In genomic region chr16:50254072-50254471, GRCh38 we compare ENCODE assay signal across 1 cellular context.
A peak's percentile ranks its signal among the peaks of the same experiment; 100 is the strongest.
TF ChIP-seq lines count a peak whose summit lies in the region.

No MANE protein-coding gene starts in this region.

TF ChIP-seq in K562, 482 proteins besides CTCF, POLR2A, EP300 and RAD21 (continued from another document and continues in another):
- TF ChIP-seq TAF15 (IDR thresholded peaks at IDR 0.05; ENCODE audit: low read depth, low read length): no peak
- TF ChIP-seq, protein P1, sequence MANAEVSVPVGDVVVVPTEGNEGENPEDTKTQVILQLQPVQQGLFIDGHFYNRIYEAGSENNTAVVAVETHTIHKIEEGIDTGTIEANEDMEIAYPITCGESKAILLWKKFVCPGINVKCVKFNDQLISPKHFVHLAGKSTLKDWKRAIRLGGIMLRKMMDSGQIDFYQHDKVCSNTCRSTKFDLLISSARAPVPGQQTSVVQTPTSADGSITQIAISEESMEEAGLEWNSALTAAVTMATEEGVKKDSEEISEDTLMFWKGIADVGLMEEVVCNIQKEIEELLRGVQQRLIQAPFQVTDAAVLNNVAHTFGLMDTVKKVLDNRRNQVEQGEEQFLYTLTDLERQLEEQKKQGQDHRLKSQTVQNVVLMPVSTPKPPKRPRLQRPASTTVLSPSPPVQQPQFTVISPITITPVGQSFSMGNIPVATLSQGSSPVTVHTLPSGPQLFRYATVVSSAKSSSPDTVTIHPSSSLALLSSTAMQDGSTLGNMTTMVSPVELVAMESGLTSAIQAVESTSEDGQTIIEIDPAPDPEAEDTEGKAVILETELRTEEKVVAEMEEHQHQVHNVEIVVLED (CRISPR knock-in tag; IDR thresholded peaks at IDR 0.05): 0 out of 2 replicates have a peak, but pooled peaks have one; percentile 7
- peak; percentile 62 for TF ChIP-seq CXXC5 (CRISPR knock-in tag; IDR thresholded peaks at IDR 0.05)
- TF ChIP-seq HEY1 (CRISPR knock-in tag; IDR thresholded peaks at IDR 0.05; ENCODE audit: borderline replicate concordance): no peak
- TF ChIP-seq MTA3 (IDR thresholded peaks at IDR 0.05; ENCODE audit: borderline replicate concordance): peak; percentile 43; the same call in 1 of the 2 replicates
- TF ChIP-seq, protein P2, sequence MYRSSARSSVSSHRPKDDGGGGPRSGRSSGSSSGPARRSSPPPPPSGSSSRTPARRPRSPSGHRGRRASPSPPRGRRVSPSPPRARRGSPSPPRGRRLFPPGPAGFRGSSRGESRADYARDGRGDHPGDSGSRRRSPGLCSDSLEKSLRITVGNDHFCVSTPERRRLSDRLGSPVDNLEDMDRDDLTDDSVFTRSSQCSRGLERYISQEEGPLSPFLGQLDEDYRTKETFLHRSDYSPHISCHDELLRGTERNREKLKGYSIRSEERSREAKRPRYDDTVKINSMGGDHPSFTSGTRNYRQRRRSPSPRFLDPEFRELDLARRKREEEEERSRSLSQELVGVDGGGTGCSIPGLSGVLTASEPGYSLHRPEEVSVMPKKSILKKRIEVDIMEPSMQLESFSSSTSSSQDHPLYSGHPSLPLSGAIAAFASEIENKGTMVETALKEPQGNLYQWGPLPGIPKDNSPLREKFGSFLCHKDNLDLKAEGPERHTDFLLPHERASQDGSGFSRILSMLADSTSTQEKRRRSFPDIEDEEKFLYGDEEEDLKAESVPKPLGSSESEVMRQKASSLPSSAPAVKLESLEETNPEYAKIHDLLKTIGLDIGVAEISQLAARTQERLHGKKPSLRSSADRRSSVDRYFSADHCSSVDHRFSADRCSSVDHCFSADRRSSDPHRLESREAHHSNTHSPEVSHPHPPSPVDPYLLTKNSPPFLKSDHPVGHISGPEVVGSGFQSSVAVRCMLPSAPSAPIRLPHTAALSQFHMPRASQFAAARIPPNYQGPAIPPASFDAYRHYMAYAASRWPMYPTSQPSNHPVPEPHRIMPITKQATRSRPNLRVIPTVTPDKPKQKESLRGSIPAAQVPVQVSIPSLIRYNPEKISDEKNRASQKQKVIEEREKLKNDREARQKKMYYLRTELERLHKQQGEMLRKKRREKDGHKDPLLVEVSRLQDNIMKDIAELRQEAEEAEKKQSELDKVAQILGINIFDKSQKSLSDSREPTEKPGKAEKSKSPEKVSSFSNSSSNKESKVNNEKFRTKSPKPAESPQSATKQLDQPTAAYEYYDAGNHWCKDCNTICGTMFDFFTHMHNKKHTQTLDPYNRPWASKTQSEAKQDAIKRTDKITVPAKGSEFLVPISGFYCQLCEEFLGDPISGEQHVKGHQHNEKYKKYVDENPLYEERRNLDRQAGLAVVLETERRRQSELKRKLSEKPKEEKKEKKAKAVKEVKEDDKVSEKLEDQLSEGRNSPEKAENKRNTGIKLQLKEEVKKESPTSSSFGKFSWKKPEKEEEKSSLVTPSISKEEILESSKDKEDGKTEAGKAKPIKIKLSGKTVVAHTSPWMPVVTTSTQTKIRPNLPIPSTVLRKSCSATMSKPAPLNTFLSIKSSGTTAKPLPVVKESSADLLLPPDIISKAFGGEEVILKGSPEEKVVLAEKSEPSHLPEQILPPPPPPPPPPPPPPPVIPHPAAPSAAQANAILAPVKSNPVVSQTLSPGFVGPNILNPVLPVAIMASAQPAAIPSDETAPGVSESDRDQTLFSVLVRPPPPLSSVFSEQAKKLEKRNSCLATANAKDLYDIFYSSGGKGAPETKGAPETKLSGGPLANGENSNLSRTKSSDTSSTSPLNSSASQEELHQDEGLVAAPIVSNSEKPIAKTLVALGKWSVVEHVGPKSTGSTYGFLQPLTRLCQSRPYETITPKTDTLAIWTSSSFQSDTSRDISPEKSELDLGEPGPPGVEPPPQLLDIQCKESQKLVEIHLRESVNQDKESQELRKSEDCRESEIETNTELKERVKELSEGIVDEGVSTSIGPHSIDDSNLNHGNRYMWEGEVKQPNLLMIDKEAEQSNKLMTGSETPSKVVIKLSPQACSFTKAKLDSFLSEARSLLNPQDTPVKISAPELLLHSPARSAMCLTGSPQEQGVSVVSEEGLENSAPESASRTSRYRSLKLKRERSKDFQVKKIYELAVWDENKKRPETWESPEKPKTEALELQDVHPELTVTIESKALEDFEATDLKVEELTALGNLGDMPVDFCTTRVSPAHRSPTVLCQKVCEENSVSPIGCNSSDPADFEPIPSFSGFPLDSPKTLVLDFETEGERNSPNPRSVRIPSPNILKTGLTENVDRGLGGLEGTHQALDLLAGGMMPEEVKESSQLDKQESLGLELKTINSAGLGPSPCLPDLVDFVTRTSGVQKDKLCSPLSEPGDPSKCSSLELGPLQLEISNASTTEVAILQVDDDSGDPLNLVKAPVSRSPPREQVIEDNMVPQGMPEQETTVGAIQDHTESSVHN (IDR thresholded peaks at IDR 0.05; ENCODE audit: borderline replicate concordance in 1 of 2, low read depth in 1 of 2): no peak
- TF ChIP-seq NFE2L1 (tag; IDR thresholded peaks at IDR 0.05; ENCODE audit: borderline replicate concordance, low read depth): no peak
- TF ChIP-seq MCM7 (IDR thresholded peaks at IDR 0.05): no peak
- TF ChIP-seq, protein P3, sequence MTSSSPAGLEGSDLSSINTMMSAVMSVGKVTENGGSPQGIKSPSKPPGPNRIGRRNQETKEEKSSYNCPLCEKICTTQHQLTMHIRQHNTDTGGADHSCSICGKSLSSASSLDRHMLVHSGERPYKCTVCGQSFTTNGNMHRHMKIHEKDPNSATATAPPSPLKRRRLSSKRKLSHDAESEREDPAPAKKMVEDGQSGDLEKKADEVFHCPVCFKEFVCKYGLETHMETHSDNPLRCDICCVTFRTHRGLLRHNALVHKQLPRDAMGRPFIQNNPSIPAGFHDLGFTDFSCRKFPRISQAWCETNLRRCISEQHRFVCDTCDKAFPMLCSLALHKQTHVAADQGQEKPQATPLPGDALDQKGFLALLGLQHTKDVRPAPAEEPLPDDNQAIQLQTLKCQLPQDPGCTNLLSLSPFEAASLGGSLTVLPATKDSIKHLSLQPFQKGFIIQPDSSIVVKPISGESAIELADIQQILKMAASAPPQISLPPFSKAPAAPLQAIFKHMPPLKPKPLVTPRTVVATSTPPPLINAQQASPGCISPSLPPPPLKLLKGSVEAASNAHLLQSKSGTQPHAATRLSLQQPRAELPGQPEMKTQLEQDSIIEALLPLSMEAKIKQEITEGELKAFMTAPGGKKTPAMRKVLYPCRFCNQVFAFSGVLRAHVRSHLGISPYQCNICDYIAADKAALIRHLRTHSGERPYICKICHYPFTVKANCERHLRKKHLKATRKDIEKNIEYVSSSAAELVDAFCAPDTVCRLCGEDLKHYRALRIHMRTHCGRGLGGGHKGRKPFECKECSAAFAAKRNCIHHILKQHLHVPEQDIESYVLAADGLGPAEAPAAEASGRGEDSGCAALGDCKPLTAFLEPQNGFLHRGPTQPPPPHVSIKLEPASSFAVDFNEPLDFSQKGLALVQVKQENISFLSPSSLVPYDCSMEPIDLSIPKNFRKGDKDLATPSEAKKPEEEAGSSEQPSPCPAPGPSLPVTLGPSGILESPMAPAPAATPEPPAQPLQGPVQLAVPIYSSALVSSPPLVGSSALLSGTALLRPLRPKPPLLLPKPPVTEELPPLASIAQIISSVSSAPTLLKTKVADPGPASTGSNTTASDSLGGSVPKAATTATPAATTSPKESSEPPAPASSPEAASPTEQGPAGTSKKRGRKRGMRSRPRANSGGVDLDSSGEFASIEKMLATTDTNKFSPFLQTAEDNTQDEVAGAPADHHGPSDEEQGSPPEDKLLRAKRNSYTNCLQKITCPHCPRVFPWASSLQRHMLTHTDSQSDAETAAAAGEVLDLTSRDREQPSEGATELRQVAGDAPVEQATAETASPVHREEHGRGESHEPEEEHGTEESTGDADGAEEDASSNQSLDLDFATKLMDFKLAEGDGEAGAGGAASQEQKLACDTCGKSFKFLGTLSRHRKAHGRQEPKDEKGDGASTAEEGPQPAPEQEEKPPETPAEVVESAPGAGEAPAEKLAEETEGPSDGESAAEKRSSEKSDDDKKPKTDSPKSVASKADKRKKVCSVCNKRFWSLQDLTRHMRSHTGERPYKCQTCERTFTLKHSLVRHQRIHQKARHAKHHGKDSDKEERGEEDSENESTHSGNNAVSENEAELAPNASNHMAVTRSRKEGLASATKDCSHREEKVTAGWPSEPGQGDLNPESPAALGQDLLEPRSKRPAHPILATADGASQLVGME (CRISPR knock-in tag; IDR thresholded peaks at IDR 0.05): no peak; the same call in 1 of the 2 replicates
- no peak for TF ChIP-seq ZNF23 (CRISPR knock-in tag; IDR thresholded peaks at IDR 0.05)
- TF ChIP-seq SRF (CRISPR knock-in tag; IDR thresholded peaks at IDR 0.05): no peak
- TF ChIP-seq KLF6 (CRISPR knock-in tag; IDR thresholded peaks at IDR 0.05; ENCODE audit: borderline replicate concordance): no peak
- TF ChIP-seq, protein P4, sequence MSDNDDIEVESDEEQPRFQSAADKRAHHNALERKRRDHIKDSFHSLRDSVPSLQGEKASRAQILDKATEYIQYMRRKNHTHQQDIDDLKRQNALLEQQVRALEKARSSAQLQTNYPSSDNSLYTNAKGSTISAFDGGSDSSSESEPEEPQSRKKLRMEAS (CRISPR knock-in tag; IDR thresholded peaks at IDR 0.05): 0 out of 2 replicates have a peak, but pooled peaks have one; percentile 18
- TF ChIP-seq U2AF2 (optimal IDR thresholded peaks at IDR 0.05; ENCODE audit: low read depth, low read length): no peak
- TF ChIP-seq, protein P5, sequence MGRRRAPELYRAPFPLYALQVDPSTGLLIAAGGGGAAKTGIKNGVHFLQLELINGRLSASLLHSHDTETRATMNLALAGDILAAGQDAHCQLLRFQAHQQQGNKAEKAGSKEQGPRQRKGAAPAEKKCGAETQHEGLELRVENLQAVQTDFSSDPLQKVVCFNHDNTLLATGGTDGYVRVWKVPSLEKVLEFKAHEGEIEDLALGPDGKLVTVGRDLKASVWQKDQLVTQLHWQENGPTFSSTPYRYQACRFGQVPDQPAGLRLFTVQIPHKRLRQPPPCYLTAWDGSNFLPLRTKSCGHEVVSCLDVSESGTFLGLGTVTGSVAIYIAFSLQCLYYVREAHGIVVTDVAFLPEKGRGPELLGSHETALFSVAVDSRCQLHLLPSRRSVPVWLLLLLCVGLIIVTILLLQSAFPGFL (CRISPR knock-in tag; IDR thresholded peaks at IDR 0.05): no peak
- TF ChIP-seq ZNF384 (IDR thresholded peaks at IDR 0.05; ENCODE audit: low read depth, low read length): no peak
- no peak for TF ChIP-seq RFX1 (IDR thresholded peaks at IDR 0.05)
- TF ChIP-seq FOXA3 (CRISPR knock-in tag; conservative IDR thresholded peaks at IDR 0.05 in 1 of 2, IDR thresholded peaks at IDR 0.05 in 1 of 2): no peak
- TF ChIP-seq ZNF511 (CRISPR knock-in tag; IDR thresholded peaks at IDR 0.05): no peak
- TF ChIP-seq KLF13 (tag; IDR thresholded peaks at IDR 0.05; ENCODE audit: borderline replicate concordance, low read depth): no peak
- TF ChIP-seq NEUROD1 (IDR thresholded peaks at IDR 0.05; ENCODE audit: borderline replicate concordance, low read depth, low read length, partially characterized antibody): no peak
- TF ChIP-seq ARID1B (IDR thresholded peaks at IDR 0.05): peak; percentile 82
- TF ChIP-seq NRF1 (conservative IDR thresholded peaks at IDR 0.05 in 1 of 2, IDR thresholded peaks at IDR 0.05 in 1 of 2): peak; percentile 11 to 48; a peak in 3 of 4 replicates
- TF ChIP-seq HDAC8 (tag; IDR thresholded peaks at IDR 0.05): no peak
- no peak for TF ChIP-seq SRSF7 (optimal IDR thresholded peaks at IDR 0.05; ENCODE audit: low read depth, low read length)
- TF ChIP-seq L3MBTL2 (IDR thresholded peaks at IDR 0.05): peak; percentile 62
- 0 out of 2 replicates have a peak, but pooled peaks have one; percentile 59 for TF ChIP-seq NFRKB (IDR thresholded peaks at IDR 0.05; ENCODE audit: low read depth)
- TF ChIP-seq CTBP1 (IDR thresholded peaks at IDR 0.05; ENCODE audit: borderline replicate concordance): peak; percentile 37; the same call in 1 of the 2 replicates
- TF ChIP-seq DEAF1 (CRISPR knock-in tag; IDR thresholded peaks at IDR 0.05): no peak
- no peak for TF ChIP-seq RBM39 (optimal IDR thresholded peaks at IDR 0.05; ENCODE audit: low read depth, low read length)
- TF ChIP-seq RBM17 (IDR thresholded peaks at IDR 0.05; ENCODE audit: borderline replicate concordance, low read depth, low read length): no peak
- TF ChIP-seq GATA2 (CRISPR knock-in tag; IDR thresholded peaks at IDR 0.05): no peak
- TF ChIP-seq, protein P6, sequence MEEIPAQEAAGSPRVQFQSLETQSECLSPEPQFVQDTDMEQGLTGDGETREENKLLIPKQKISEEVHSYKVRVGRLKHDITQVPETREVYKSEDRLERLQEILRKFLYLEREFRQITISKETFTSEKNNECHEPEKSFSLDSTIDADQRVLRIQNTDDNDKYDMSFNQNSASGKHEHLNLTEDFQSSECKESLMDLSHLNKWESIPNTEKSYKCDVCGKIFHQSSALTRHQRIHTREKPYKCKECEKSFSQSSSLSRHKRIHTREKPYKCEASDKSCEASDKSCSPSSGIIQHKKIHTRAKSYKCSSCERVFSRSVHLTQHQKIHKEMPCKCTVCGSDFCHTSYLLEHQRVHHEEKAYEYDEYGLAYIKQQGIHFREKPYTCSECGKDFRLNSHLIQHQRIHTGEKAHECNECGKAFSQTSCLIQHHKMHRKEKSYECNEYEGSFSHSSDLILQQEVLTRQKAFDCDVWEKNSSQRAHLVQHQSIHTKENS (CRISPR knock-in tag; IDR thresholded peaks at IDR 0.05): no peak
- TF ChIP-seq ELF2 (CRISPR knock-in tag; IDR thresholded peaks at IDR 0.05): peak; percentile 51; the same call in 1 of the 2 replicates
- no peak for TF ChIP-seq ZNF699 (CRISPR knock-in tag; IDR thresholded peaks at IDR 0.05; ENCODE audit: insufficient replicate concordance)
- TF ChIP-seq, protein P7, sequence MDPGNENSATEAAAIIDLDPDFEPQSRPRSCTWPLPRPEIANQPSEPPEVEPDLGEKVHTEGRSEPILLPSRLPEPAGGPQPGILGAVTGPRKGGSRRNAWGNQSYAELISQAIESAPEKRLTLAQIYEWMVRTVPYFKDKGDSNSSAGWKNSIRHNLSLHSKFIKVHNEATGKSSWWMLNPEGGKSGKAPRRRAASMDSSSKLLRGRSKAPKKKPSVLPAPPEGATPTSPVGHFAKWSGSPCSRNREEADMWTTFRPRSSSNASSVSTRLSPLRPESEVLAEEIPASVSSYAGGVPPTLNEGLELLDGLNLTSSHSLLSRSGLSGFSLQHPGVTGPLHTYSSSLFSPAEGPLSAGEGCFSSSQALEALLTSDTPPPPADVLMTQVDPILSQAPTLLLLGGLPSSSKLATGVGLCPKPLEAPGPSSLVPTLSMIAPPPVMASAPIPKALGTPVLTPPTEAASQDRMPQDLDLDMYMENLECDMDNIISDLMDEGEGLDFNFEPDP (CRISPR knock-in tag; IDR thresholded peaks at IDR 0.05): no peak
